8 cellular contexts compared by ENCODE assay signal in the genomic region with DNA sequence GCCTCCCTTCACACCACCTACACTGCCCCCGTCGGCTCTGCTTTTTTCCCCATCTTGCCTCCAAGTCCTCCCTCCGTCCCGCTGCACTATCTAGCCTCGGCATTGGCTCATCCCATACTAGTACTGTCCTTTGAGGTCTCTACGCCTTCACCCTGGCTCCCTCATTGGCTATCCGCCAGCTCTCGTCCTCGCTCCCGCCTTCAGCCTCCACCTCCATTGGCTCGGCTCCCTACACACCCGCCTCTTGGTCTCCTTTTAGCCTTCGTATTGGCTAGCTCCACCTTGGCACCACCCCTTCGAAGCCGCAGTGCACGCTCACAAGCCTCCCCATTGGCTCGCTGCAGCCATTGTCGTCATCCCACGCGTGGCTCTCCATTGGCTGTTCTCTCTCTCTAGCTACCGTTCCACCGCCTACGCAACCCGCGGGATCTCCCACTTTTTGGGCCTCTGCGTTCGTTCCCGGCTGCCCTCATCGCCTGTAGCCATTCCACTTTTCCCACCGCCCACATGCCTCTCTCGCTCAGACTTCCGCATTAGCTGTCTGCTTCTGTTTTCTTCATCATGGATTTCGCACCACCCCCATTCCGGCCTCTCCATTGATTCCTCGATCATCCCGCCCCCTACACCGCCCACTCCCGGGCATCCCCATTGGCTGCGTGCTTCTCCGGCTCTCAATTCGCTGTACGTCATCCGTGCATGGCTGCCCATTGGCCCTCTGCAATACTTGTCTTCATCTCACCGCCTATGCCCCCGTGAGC.
DNase-seq lines count a peak whose midpoint lies in the region; FAIRE-seq and TF ChIP-seq lines count a peak whose summit lies in the region.

No MANE protein-coding gene starts in this region.

- peak; percentile 99 for FAIRE-seq in G401.6 (lab: Jason Lieb, UNC)

- H4K20me1 ChIP-seq in MM.1S (ENCODE audit: insufficient read depth, low read length), result no peaks in the 10 kb centered on the region

- DNase-seq in HCEC 1CT (peak; percentile 97), MM.1S (peak; percentile 95), SHP77 treated with DMSO at 0.1 percent for 48 hours (lab: John Stamatoyannopoulos, UW) (peak; percentile 88), activated gamma-delta T cell treated with Interleukin-2 at 50 U/mL for 16 hours (peak; percentile 92), fibroblast of the conjunctiva (ENCODE audit: low read depth) (peak; percentile 96), nephron progenitor cell (peak; percentile 88)

- no peaks in the 10 kb centered on the region for H3K27me3 Mint-ChIP-seq in nephron progenitor cell (ENCODE audit: low read depth, poor library complexity)
- H3K27me3 Mint-ChIP-seq in stimulated activated naive CD8-positive, alpha-beta T cell treated with anti-CD3 and anti-CD28 coated beads, Interleukin-15, Interleukin-2, amounts not matched to agents 100 ng/mL and 50 ng/mL, for 24 hours, result no peaks in the 10 kb centered on the region

- peak overlapping the region; percentile 93 for H3K4me3 Mint-ChIP-seq in nephron progenitor cell
- peak overlapping the region; percentile 89 for H3K4me3 Mint-ChIP-seq in stimulated activated naive CD8-positive, alpha-beta T cell treated with anti-CD3 and anti-CD28 coated beads, Interleukin-15, Interleukin-2, amounts not matched to agents 100 ng/mL and 50 ng/mL, for 24 hours

- H3K36me3 ChIP-seq in MM.1S (replicated peaks; ENCODE audit: insufficient read depth, low read length), result no peaks in the 10 kb centered on the region

- peak overlapping the region; percentile 78; the same call in 1 of the 2 replicates for H3K4me2 ChIP-seq in MM.1S (ENCODE audit: low read depth, low read length)

- peak overlapping the region; percentile 80; the same call in 1 of the 2 replicates for H2AFZ ChIP-seq in MM.1S (ENCODE audit: low read length)

- TF ChIP-seq CTCF in MM.1S (IDR thresholded peaks at IDR 0.05; ENCODE audit: low read length) (no peak), nephron progenitor cell (IDR thresholded peaks at IDR 0.05) (no peak)

- peak overlapping the region; percentile 72 for H3K4me3 ChIP-seq in MM.1S (ENCODE audit: low read length)

- no peaks in the 10 kb centered on the region for H3K27me3 ChIP-seq in MM.1S (replicated peaks; ENCODE audit: insufficient read depth, low read length)

- H3K27ac Mint-ChIP-seq in nephron progenitor cell, result peak overlapping the region; percentile 100
- H3K27ac Mint-ChIP-seq in stimulated activated naive CD8-positive, alpha-beta T cell treated with anti-CD3 and anti-CD28 coated beads, Interleukin-15, Interleukin-2, amounts not matched to agents 100 ng/mL and 50 ng/mL, for 24 hours, result peak overlapping the region; percentile 100

- H3K9me2 ChIP-seq in MM.1S (replicated peaks; ENCODE audit: insufficient read depth, low read length), result no peaks in the 10 kb centered on the region

- H3K27ac ChIP-seq in MM.1S (ENCODE audit: low read length), result peak overlapping the region; percentile 87

- H3K9me3 ChIP-seq in MM.1S (replicated peaks; ENCODE audit: insufficient read depth, low read length), result no peaks in the 10 kb centered on the region

- no peaks in the 10 kb centered on the region for H3F3A ChIP-seq in MM.1S (ENCODE audit: insufficient read depth, low read length)

- peaks cover 52% of the 10 kb centered on the region for H3K9me3 Mint-ChIP-seq in nephron progenitor cell
- H3K9me3 Mint-ChIP-seq in stimulated activated naive CD8-positive, alpha-beta T cell treated with anti-CD3 and anti-CD28 coated beads, Interleukin-15, Interleukin-2, amounts not matched to agents 100 ng/mL and 50 ng/mL, for 24 hours, result no peaks in the 10 kb centered on the region

- H3K4me1 ChIP-seq in MM.1S (ENCODE audit: low read length), result peaks cover 5% of the 10 kb centered on the region; the same call in 1 of the 2 replicates

- H3K4me1 Mint-ChIP-seq in nephron progenitor cell, result peaks cover 68% of the 10 kb centered on the region
- peaks cover 64% of the 10 kb centered on the region for H3K4me1 Mint-ChIP-seq in stimulated activated naive CD8-positive, alpha-beta T cell treated with anti-CD3 and anti-CD28 coated beads, Interleukin-15, Interleukin-2, amounts not matched to agents 100 ng/mL and 50 ng/mL, for 24 hours (ENCODE audit: low read depth)

- H3K79me2 ChIP-seq in MM.1S (ENCODE audit: low read length), result peaks cover 12% of the 10 kb centered on the region

- peaks cover 7% of the 10 kb centered on the region for H3K36me3 Mint-ChIP-seq in nephron progenitor cell (ENCODE audit: low read depth)
- H3K36me3 Mint-ChIP-seq in stimulated activated naive CD8-positive, alpha-beta T cell treated with anti-CD3 and anti-CD28 coated beads, Interleukin-15, Interleukin-2, amounts not matched to agents 100 ng/mL and 50 ng/mL, for 24 hours (ENCODE audit: low read depth), result peaks cover 12% of the 10 kb centered on the region

- peak overlapping the region; percentile 89 for H3K9ac ChIP-seq in MM.1S (ENCODE audit: low read length)

Comparison
In these comparisons a context has a peak if more than half of its experiments do, and no peak if none do; other contexts are left out.
1. Peak in every context shown above with its lines: DNase-seq, H3K4me3 ChIP-seq and H3K27ac ChIP-seq.